ENCODE assay signal across 8 cellular contexts in the genomic region with DNA sequence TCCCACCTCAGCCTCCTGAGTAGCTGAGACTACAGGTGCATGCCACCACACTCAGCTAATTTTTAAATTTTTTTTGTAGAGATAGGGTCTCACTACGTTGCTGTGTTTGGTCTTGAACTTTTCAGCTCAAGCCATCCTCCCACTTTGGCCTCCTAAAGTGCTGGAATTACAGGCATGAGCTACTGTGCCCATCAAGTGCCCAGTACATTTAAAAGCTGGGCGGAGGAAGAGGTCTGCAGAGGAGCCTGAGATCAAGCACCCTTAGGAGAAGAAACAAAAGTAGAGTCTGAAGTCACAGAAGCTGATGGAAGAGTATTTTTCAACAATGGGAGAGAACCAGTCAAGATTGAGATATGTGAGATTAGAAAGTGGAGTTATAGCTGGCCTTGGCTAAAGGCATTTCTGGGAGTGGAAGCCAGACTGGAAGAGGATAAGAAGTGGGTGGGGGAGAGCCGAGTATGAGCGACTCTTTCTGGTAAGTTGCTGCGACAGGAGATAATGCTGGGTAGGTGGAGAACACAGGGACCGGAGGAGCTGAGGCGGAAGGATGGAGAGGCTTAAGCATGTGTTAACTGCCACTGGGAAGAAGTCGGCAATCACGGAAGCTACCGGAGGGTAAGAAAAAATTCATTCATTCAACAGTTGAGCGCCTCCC. TPM values are rescaled to one million over a fixed set of nuclear protein-coding genes. Genes with fewer than 3 reads are reported as not detected.
DNase-seq lines count a peak whose midpoint lies in the region; ATAC-seq and TF ChIP-seq lines count a peak whose summit lies in the region.

No MANE protein-coding gene starts in this region.

- peak; percentile 8 for ATAC-seq in HG02588 (IDR thresholded peaks at IDR 0.05; ENCODE audit: unreplicated experiment)
- ATAC-seq in activated CD8-positive, alpha-beta T cell treated with anti-CD3 and anti-CD28 coated beads, Interleukin-2, amount 10 ng/mL, durations not matched to agents 7 days and 5 days = no peak
- ATAC-seq in right cardiac atrium = peak in 1 of 2 donors; percentile 46
- no peak for ATAC-seq in stimulated activated effector memory CD8-positive, alpha-beta T cell treated with anti-CD3 and anti-CD28 coated beads, Interleukin-12 subunit alpha, Interleukin-12 subunit beta, amount 100 ng/mL, for 72 hours
- ATAC-seq in left colon = no peak
- no peak for ATAC-seq in HG03095 (IDR thresholded peaks at IDR 0.05; ENCODE audit: unreplicated experiment)

- H3K4me3 ChIP-seq in right cardiac atrium (ENCODE audit: low read length) = peak overlapping the region; percentile 95

- H3K36me3 Mint-ChIP-seq in Calu3 (ENCODE audit: insufficient read depth, unreplicated experiment) = peaks cover 41% of the 10 kb centered on the region
- H3K36me3 Mint-ChIP-seq in activated CD8-positive, alpha-beta T cell treated with anti-CD3 and anti-CD28 coated beads, Interleukin-2, amount 10 ng/mL, durations not matched to agents 7 days and 5 days (ENCODE audit: low read depth) = peaks cover 25% of the 10 kb centered on the region
- H3K36me3 Mint-ChIP-seq in stimulated activated effector memory CD8-positive, alpha-beta T cell treated with anti-CD3 and anti-CD28 coated beads, Interleukin-12 subunit alpha, Interleukin-12 subunit beta, amount 100 ng/mL, for 72 hours = peaks cover 46% of the 10 kb centered on the region

- TSS peak; percentile 99 for BruUV-seq in Calu3 (replicated peaks; lab: Mats Ljungman, UMichigan)

- intact Hi-C loops in Calu3 (cut with micrococcal nuclease; ENCODE audit: unreplicated experiment) = no loop called here
- intact Hi-C loops in right cardiac atrium (cut with DNase I) = no loop called here
- intact Hi-C loops in left colon (cut with DNase I, micrococcal nuclease) = no loop called here

- H3K4me1 ChIP-seq in right cardiac atrium (ENCODE audit: control insufficient read depth, insufficient read depth, low read length) = peaks cover 3% of the 10 kb centered on the region

- H3K9me3 Mint-ChIP-seq in Calu3 (ENCODE audit: low read depth, unreplicated experiment) = no peaks in the 10 kb centered on the region
- H3K9me3 Mint-ChIP-seq in activated CD8-positive, alpha-beta T cell treated with anti-CD3 and anti-CD28 coated beads, Interleukin-2, amount 10 ng/mL, durations not matched to agents 7 days and 5 days (ENCODE audit: insufficient read depth) = no peaks in the 10 kb centered on the region
- H3K9me3 Mint-ChIP-seq in stimulated activated effector memory CD8-positive, alpha-beta T cell treated with anti-CD3 and anti-CD28 coated beads, Interleukin-12 subunit alpha, Interleukin-12 subunit beta, amount 100 ng/mL, for 72 hours = no peaks in the 10 kb centered on the region

- H3K27me3 Mint-ChIP-seq in Calu3 (ENCODE audit: unreplicated experiment) = peaks cover 16% of the 10 kb centered on the region
- H3K27me3 Mint-ChIP-seq in activated CD8-positive, alpha-beta T cell treated with anti-CD3 and anti-CD28 coated beads, Interleukin-2, amount 10 ng/mL, durations not matched to agents 7 days and 5 days (ENCODE audit: low read depth) = peaks cover 3% of the 10 kb centered on the region

- CTCF ChIA-PET in Calu3 (lab: Charles Lee) = interaction anchor here (0.6 to 1.4 kb wide), 4 partner anchors 13 to 211 kb away, joined by 3 to 7 read pairs (median 6); a partner anchor contains a TSS
- CTCF ChIA-PET in activated CD8-positive, alpha-beta T cell treated with anti-CD3 and anti-CD28 coated beads, Interleukin-2, amount 10 ng/mL, durations not matched to agents 7 days and 5 days (lab: Charles Lee) = interaction anchor here (0.7 to 3.6 kb wide), 12 partner anchors 8 to 171 kb away, joined by 3 to 33 read pairs (median 4); a partner anchor contains a TSS

- 17% methylated on average over 11 of the region's 11 CpGs for WGBS in right cardiac atrium

- no peak for DNase-seq in Calu3
- no peak for DNase-seq in activated CD8-positive, alpha-beta T cell treated with anti-CD3 and anti-CD28 coated beads, Interleukin-2, amount 10 ng/mL, durations not matched to agents 7 days and 5 days
- DNase-seq in right cardiac atrium = no peak
- no peak for DNase-seq in stimulated activated effector memory CD8-positive, alpha-beta T cell treated with anti-CD3 and anti-CD28 coated beads, Interleukin-12 subunit alpha, Interleukin-12 subunit beta, amount 100 ng/mL, for 72 hours (ENCODE audit: low spot score in 2 of 2)
- no peak for DNase-seq in left colon
- DNase-seq in retina = no peak

- H3K27ac Mint-ChIP-seq in Calu3 (ENCODE audit: unreplicated experiment) = peak overlapping the region; percentile 55
- peak overlapping the region; percentile 90 for H3K27ac Mint-ChIP-seq in activated CD8-positive, alpha-beta T cell treated with anti-CD3 and anti-CD28 coated beads, Interleukin-2, amount 10 ng/mL, durations not matched to agents 7 days and 5 days
- peak overlapping the region; percentile 96 for H3K27ac Mint-ChIP-seq in stimulated activated effector memory CD8-positive, alpha-beta T cell treated with anti-CD3 and anti-CD28 coated beads, Interleukin-12 subunit alpha, Interleukin-12 subunit beta, amount 100 ng/mL, for 72 hours

- no peak for TF ChIP-seq CTCF in Calu3 (IDR thresholded peaks at IDR 0.05; ENCODE audit: unreplicated experiment)

- H3K27ac ChIP-seq in right cardiac atrium (ENCODE audit: low read length) = peak overlapping the region; percentile 95

- no peaks in the 10 kb centered on the region for H3K9me3 ChIP-seq in right cardiac atrium (ENCODE audit: control insufficient read depth, low read length)

- peak overlapping the region; percentile 73 for H3K4me3 Mint-ChIP-seq in Calu3 (ENCODE audit: low read depth, unreplicated experiment)
- H3K4me3 Mint-ChIP-seq in activated CD8-positive, alpha-beta T cell treated with anti-CD3 and anti-CD28 coated beads, Interleukin-2, amount 10 ng/mL, durations not matched to agents 7 days and 5 days = peak overlapping the region; percentile 86
- H3K4me3 Mint-ChIP-seq in stimulated activated effector memory CD8-positive, alpha-beta T cell treated with anti-CD3 and anti-CD28 coated beads, Interleukin-12 subunit alpha, Interleukin-12 subunit beta, amount 100 ng/mL, for 72 hours = peak overlapping the region; percentile 80

- peaks cover 14% of the 10 kb centered on the region for H3K4me1 Mint-ChIP-seq in Calu3 (ENCODE audit: low read depth, unreplicated experiment)
- peaks cover 39% of the 10 kb centered on the region for H3K4me1 Mint-ChIP-seq in activated CD8-positive, alpha-beta T cell treated with anti-CD3 and anti-CD28 coated beads, Interleukin-2, amount 10 ng/mL, durations not matched to agents 7 days and 5 days (ENCODE audit: low read depth)
- peaks cover 38% of the 10 kb centered on the region for H3K4me1 Mint-ChIP-seq in stimulated activated effector memory CD8-positive, alpha-beta T cell treated with anti-CD3 and anti-CD28 coated beads, Interleukin-12 subunit alpha, Interleukin-12 subunit beta, amount 100 ng/mL, for 72 hours

- POLR2A ChIA-PET in activated CD8-positive, alpha-beta T cell treated with anti-CD3 and anti-CD28 coated beads, Interleukin-2, amount 10 ng/mL, durations not matched to agents 7 days and 5 days (lab: Charles Lee) = interaction anchor here (0.8 to 3.5 kb wide), 19 partner anchors 8 to 435 kb away, joined by 3 to 28 read pairs (median 5); a partner anchor contains a TSS

- H3K27me3 ChIP-seq in right cardiac atrium (ENCODE audit: control insufficient read depth, insufficient read depth) = no peaks in the 10 kb centered on the region

RNA-seq across cellular contexts. Expression of a gene that starts 0.8 kb away (rescaled TPM):
- 83.2 and 84.5 TPM in 2 replicates for total RNA-seq in Calu3 (2022)
- 10 to 100 TPM; 52.5 to 62.4 TPM for total RNA-seq in activated CD8-positive, alpha-beta T cell treated with anti-CD3 and anti-CD28 coated beads, Interleukin-2, amount 10 ng/mL, durations not matched to agents 7 days and 5 days
- 10 to 100 TPM; 25.4 to 35.0 (median 29.1) TPM for total RNA-seq in right cardiac atrium
- 7.9 TPM for polyA plus RNA-seq in right cardiac atrium
- 10 to 100 TPM; 54.2 to 65.2 TPM for total RNA-seq in left colon
